ENCODE assay signal across 8 cellular contexts in the genomic region with DNA sequence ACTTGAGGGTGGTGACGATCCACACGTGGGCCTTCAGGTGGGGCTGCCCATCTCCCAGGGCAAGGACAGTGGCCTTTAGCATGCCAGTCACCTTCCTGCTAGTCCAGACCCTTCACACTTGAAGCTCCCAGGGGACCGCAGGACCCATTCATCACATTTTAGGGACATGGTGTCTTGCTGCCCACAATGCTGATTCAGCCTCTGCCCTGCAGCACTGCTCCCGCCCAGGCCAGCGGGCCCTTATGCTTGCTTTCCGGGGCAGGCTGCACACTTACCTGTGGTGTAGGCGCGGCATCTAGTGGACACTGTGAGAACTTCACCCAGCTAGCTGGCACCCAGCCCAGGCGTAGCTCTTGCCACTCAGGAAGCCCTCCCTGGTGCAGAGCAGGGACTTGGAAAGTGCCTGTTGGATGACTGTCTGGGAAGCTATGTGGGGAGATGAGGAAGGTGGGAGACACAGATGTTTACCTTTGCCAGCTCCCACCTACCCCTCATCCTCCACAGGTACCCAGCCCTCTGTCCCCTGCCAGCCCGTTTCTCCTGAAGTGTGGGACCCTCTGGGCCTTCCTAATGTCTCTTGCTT. TPM values are rescaled to one million over a fixed set of nuclear protein-coding genes. Genes with fewer than 3 reads are reported as not detected.
DNase-seq lines count a peak whose midpoint lies in the region; ATAC-seq and TF ChIP-seq lines count a peak whose summit lies in the region.

No MANE protein-coding gene starts in this region.

- CTCF ChIA-PET in HEK293 (lab: Yijun Ruan, JAX), result interaction anchor here (0.5 to 5.5 kb wide), 54 partner anchors 10 to 1266 kb away, joined by 3 to 91 read pairs (median 4); partner anchors contain the start of gene C3orf20

- ATAC-seq in GM21825 (IDR thresholded peaks at IDR 0.05; ENCODE audit: unreplicated experiment), result no peak

- H3K36me3 ChIP-seq in HEK293 (ENCODE audit: control insufficient read depth in 2 of 2, insufficient read depth in 1 of 2, low read length in 2 of 2) (no peaks in the 10 kb centered on the region), adrenal gland (replicated peaks in 1 of 2) (no peaks in the 10 kb centered on the region), left ventricle myocardium inferior (peaks cover 26% of the 10 kb centered on the region)

- POLR2A ChIA-PET in HEK293 (lab: Yijun Ruan, JAX), result interaction anchor here (0.9 to 1.0 kb wide), 2 partner anchors 128 to 130 kb away, joined by 3 to 6 read pairs; no protein-coding TSS in a partner anchor

- H3K9me3 ChIP-seq in HEK293 (ENCODE audit: control insufficient read depth, insufficient read depth, low read depth, low read length) (no peaks in the 10 kb centered on the region), adrenal gland (replicated peaks in 1 of 3) (no peaks in the 10 kb centered on the region), left ventricle myocardium inferior (replicated peaks) (no peaks in the 10 kb centered on the region)

- H3K4me3 ChIP-seq in HEK293 (ENCODE audit: low read depth, low read length) (no peak overlapping the region), adrenal gland (no peak overlapping the region), left ventricle myocardium inferior (no peak overlapping the region)

- no peak for TF ChIP-seq POLR2A in adrenal gland (IDR thresholded peaks at IDR 0.05)

- TF ChIP-seq CTCF in HEK293 (tag by site-specific recombination; IDR thresholded peaks at IDR 0.05) (peak; percentile 98), adrenal gland (IDR thresholded peaks at IDR 0.05) (peak; percentile 95 to 100 (median 99)), left ventricle myocardium inferior (IDR thresholded peaks at IDR 0.05; ENCODE audit: borderline replicate concordance) (peak; percentile 98)

- H3K27me3 ChIP-seq in adrenal gland, result no peaks in the 10 kb centered on the region
- H3K27me3 ChIP-seq in left ventricle myocardium inferior (ENCODE audit: low read depth), result peaks cover 4% of the 10 kb centered on the region

- H3K4me1 ChIP-seq in HEK293 (ENCODE audit: control insufficient read depth, insufficient read depth, low read length) (no peaks in the 10 kb centered on the region), adrenal gland (replicated peaks in 1 of 2) (peaks cover 0 to 4% of the 10 kb centered on the region in 2 donors), left ventricle myocardium inferior (peaks cover 9% of the 10 kb centered on the region)

- intact Hi-C loops in adrenal gland (cut with DNase I), result loop anchor here (5.0 to 10.0 kb wide), 4 partner anchors 129 to 416 kb away; no protein-coding TSS in a partner anchor
- intact Hi-C loops in left ventricle myocardium inferior (cut with micrococcal nuclease), result loop anchor here (5.0 kb wide), 1 partner anchor 129 kb away; no protein-coding TSS in a partner anchor

- DNase-seq in ELF-1 (ENCODE audit: low read depth, low spot score), result peak; percentile 90
- peak; percentile 13 for DNase-seq in NCI-H1436 treated with DMSO at 0.1 percent for 48 hours (lab: John Stamatoyannopoulos, UW)
- DNase-seq in T-helper 1 cell, result peak; percentile 62 to 78 (median 69)
- peak; percentile 83 to 97 (median 93) for DNase-seq in adrenal gland
- peak; percentile 89 for DNase-seq in left ventricle myocardium inferior
- peak; percentile 68 for DNase-seq in renal cortical epithelial cell (ENCODE audit: low read depth)

- 7 to 17% (median 14%) methylated on average over 7 to 10 of the region's 10 CpGs for WGBS in adrenal gland, 4 donors

- H3K27ac ChIP-seq in HEK293 (ENCODE audit: extremely low read depth, low read depth, low read length), result no peak overlapping the region
- H3K27ac ChIP-seq in adrenal gland, result no peak overlapping the region
- no peak overlapping the region for H3K27ac ChIP-seq in left ventricle myocardium inferior (replicated peaks)

TF ChIP-seq in HEK293, 187 proteins besides CTCF, POLR2A, EP300 and RAD21 (continues in another document):
- peak; percentile 54; the same call in 1 of the 2 replicates for TF ChIP-seq GLIS1 (tag by site-specific recombination; IDR thresholded peaks at IDR 0.05)
- no peak for TF ChIP-seq KLF16 (tag by site-specific recombination; IDR thresholded peaks at IDR 0.05)
- no peak for TF ChIP-seq ZFP69B (tag by site-specific recombination; IDR thresholded peaks at IDR 0.05)
- TF ChIP-seq SETDB1 (IDR thresholded peaks at IDR 0.05; ENCODE audit: insufficient read length, low read length), result no peak
- no peak for TF ChIP-seq ZNF514 (tag by site-specific recombination; IDR thresholded peaks at IDR 0.05)
- no peak for TF ChIP-seq ZSCAN5A (tag by site-specific recombination; IDR thresholded peaks at IDR 0.05)
- TF ChIP-seq ZNF324 (tag by site-specific recombination; IDR thresholded peaks at IDR 0.05), result no peak
- no peak for TF ChIP-seq ZNF518A (tag by site-specific recombination; conservative IDR thresholded peaks at IDR 0.05; ENCODE audit: low read depth)
- TF ChIP-seq ZNF302 (tag by site-specific recombination; IDR thresholded peaks at IDR 0.05; ENCODE audit: low read depth), result no peak
- peak; percentile 53; the same call in 1 of the 2 replicates for TF ChIP-seq SP7 (tag by site-specific recombination; IDR thresholded peaks at IDR 0.05)
- TF ChIP-seq, protein P1, sequence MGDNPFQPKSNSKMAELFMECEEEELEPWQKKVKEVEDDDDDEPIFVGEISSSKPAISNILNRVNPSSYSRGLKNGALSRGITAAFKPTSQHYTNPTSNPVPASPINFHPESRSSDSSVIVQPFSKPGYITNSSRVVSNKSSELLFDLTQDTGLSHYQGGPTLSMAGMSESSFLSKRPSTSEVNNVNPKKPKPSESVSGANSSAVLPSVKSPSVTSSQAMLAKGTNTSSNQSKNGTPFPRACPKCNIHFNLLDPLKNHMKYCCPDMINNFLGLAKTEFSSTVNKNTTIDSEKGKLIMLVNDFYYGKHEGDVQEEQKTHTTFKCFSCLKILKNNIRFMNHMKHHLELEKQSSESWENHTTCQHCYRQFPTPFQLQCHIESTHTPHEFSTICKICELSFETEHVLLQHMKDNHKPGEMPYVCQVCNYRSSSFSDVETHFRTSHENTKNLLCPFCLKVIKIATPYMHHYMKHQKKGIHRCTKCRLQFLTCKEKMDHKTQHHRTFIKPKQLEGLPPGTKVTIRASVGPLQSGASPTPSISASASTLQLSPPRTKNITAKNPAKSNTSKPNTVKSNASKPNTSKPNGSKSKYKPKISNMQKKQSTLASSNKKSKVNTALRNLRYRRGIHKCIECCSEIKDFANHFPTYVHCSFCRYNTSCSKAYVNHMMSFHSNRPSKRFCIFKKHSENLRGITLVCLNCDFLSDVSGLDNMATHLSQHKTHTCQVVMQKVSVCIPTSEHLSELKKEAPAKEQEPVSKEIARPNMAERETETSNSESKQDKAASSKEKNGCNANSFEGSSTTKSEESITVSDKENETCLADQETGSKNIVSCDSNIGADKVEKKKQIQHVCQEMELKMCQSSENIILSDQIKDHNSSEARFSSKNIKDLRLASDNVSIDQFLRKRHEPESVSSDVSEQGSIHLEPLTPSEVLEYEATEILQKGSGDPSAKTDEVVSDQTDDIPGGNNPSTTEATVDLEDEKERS (tag by site-specific recombination; IDR thresholded peaks at IDR 0.05), result no peak
- TF ChIP-seq MEIS1 (CRISPR knock-in tag; IDR thresholded peaks at IDR 0.05; ENCODE audit: borderline replicate concordance), result no peak

RNA-seq across cellular contexts. Expression of gene NR2C2, which starts 26.3 kb away (rescaled TPM):
- total RNA-seq in adrenal gland (10 to 100 TPM; 13.3 to 42.2 (median 31.4) TPM), left ventricle myocardium inferior (27.4 TPM), renal cortical epithelial cell (14.2 and 42.2 TPM in 2 replicates)
- polyA plus RNA-seq in adrenal gland, result 10 to 100 TPM in 1 of 3 donors, 1 to 10 TPM in 2; 6.4 to 15.7 (median 8.9) TPM

Comparison
In these comparisons a context has a peak if more than half of its experiments do, and no peak if none do; other contexts are left out.
1. DNase-seq: peak in every context shown above with its lines; median percentile 93 in adrenal gland; 90 in ELF-1; 89 in left ventricle myocardium inferior; 69 in T-helper 1 cell; 68 in renal cortical epithelial cell; 13 in NCI-H1436 treated with DMSO at 0.1 percent for 48 hours.